8 cellular contexts compared by ENCODE assay signal in the genomic region with DNA sequence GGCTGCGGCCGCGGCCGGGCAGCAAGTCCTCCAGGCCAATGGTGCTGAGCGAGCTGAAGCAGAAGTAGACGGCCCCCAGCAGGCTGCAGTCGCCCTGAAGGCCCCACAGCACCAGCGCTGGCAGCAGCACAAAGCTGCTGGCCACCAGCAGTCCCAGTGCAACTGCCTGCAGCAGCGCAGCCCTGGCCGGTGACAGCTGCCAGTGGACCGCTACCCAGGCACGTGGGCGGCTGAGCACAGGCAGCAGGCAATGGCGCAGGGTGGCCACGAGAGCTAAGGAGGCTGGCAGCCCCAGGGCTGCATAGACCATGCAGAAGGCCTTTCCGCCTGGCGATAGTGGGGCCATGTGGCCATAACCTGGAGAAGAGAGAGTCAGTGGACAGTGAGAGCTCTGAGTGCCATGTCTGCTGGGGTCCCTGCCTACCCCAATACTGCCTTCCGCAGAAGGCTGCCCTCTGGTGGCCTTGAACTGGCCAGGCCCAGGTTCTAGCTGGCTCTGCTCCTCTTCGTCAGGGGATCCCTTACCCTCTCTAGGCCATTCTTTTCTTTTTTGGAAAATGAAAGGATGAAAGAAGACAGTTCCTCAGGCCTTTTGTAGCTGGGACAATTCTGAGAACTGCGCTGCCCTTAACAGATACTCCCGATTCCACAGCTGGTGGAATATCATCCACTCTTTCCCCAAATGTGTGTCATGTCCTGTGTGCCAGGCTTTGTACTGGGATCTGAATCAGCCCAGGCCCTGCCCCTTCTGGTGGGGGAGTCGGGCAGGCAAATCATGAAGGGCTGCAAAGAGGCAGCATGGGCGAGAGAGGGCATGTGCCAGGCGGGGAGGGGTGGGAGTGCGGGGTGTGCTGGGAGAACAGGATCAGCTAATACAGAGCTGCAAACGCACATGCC. TPM values are rescaled to one million over a fixed set of nuclear protein-coding genes. Genes with fewer than 3 reads are reported as not detected.
A peak's percentile ranks its signal among the peaks of the same experiment; 100 is the strongest.
DNase-seq lines count a peak whose midpoint lies in the region; ATAC-seq and TF ChIP-seq lines count a peak whose summit lies in the region.

No MANE protein-coding gene starts in this region.

- peaks cover 79% of the 10 kb centered on the region for H3K4me1 Mint-ChIP-seq in dendritic cell treated with granulocyte-macrophage colony-stimulating factor and Interleukin-4, amounts not matched to agents 40 ng/mL and 50 ng/mL, for 4 days (ENCODE audit: low read depth)

- no peaks in the 10 kb centered on the region for H3K27me3 Mint-ChIP-seq in dendritic cell treated with granulocyte-macrophage colony-stimulating factor and Interleukin-4, amounts not matched to agents 40 ng/mL and 50 ng/mL, for 4 days

- H3K4me1 ChIP-seq in mucosa of descending colon (ENCODE audit: low read depth) = peaks cover 21% of the 10 kb centered on the region

- no peaks in the 10 kb centered on the region for H3K79me2 ChIP-seq in SU-DHL-6 (ENCODE audit: insufficient read depth, low read length)

- ATAC-seq in mucosa of descending colon (no peak), GM19035 (IDR thresholded peaks at IDR 0.05; ENCODE audit: unreplicated experiment) (no peak)

- H3K9me3 Mint-ChIP-seq in dendritic cell treated with granulocyte-macrophage colony-stimulating factor and Interleukin-4, amounts not matched to agents 40 ng/mL and 50 ng/mL, for 4 days = no peaks in the 10 kb centered on the region

- H3K27ac Mint-ChIP-seq in dendritic cell treated with granulocyte-macrophage colony-stimulating factor and Interleukin-4, amounts not matched to agents 40 ng/mL and 50 ng/mL, for 4 days = peak overlapping the region; percentile 68

- no peaks in the 10 kb centered on the region for H3K27me3 ChIP-seq in SU-DHL-6 (ENCODE audit: low read length)

- no peak overlapping the region for H3K9ac ChIP-seq in SU-DHL-6 (ENCODE audit: low read length)

- no peaks in the 10 kb centered on the region for H3K9me3 ChIP-seq in SU-DHL-6 (ENCODE audit: insufficient read depth, low read length)
- no peaks in the 10 kb centered on the region for H3K9me3 ChIP-seq in mucosa of descending colon

- no peak overlapping the region for H2AFZ ChIP-seq in SU-DHL-6 (ENCODE audit: low read depth, low read length, severe bottlenecking)

- H4K20me1 ChIP-seq in SU-DHL-6 (ENCODE audit: low read depth, low read length) = no peaks in the 10 kb centered on the region

- no peak overlapping the region for H3K4me2 ChIP-seq in SU-DHL-6 (ENCODE audit: low read depth, low read length, poor library complexity, severe bottlenecking)

- H3K36me3 Mint-ChIP-seq in dendritic cell treated with granulocyte-macrophage colony-stimulating factor and Interleukin-4, amounts not matched to agents 40 ng/mL and 50 ng/mL, for 4 days (ENCODE audit: low read depth) = peaks cover 93% of the 10 kb centered on the region

- no peak overlapping the region for H3K27ac ChIP-seq in SU-DHL-6 (ENCODE audit: low read depth, low read length)

- intact Hi-C loops in dendritic cell treated with granulocyte-macrophage colony-stimulating factor and Interleukin-4, amounts not matched to agents 40 ng/mL and 50 ng/mL, for 4 days (cut with micrococcal nuclease) = no loop called here
- intact Hi-C loops in mucosa of descending colon (cut with DNase I, micrococcal nuclease) = loop anchor here in 1 of 2 donors (10.0 kb wide), 1 partner anchor 59 kb away; no protein-coding TSS in a partner anchor

- no peak overlapping the region for H3K4me3 ChIP-seq in SU-DHL-6 (ENCODE audit: insufficient read depth, low read length, poor library complexity, severe bottlenecking)
- no peak overlapping the region for H3K4me3 ChIP-seq in mucosa of descending colon

- no peaks in the 10 kb centered on the region for H3F3A ChIP-seq in SU-DHL-6 (ENCODE audit: insufficient read depth)

- peak; percentile 51 to 58 for DNase-seq in stimulated activated CD4-positive, alpha-beta T cell treated with anti-CD3 and anti-CD28 coated beads, Interleukin-2, amount 100 ng/mL, for 24 hours
- DNase-seq in stimulated activated CD4-positive, alpha-beta T cell treated with anti-CD3 and anti-CD28 coated beads, Interleukin-2, amount 100 ng/mL, for 48 hours = no peak
- peak in 2 of 3 donors; percentile 57 to 64 for DNase-seq in mucosa of descending colon
- DNase-seq in A172 (ENCODE audit: low spot score) = no peak
- DNase-seq in NCI-H510A (lab: John Stamatoyannopoulos, UW) = no peak

- H3K36me3 ChIP-seq in SU-DHL-6 (ENCODE audit: low read length) (no peaks in the 10 kb centered on the region), mucosa of descending colon (ENCODE audit: low read depth) (peaks cover 11% of the 10 kb centered on the region)

- peak; percentile 43 for TF ChIP-seq CTCF in SU-DHL-6 (IDR thresholded peaks at IDR 0.05; ENCODE audit: insufficient read depth, low read length, poor library complexity, severe bottlenecking)
- TF ChIP-seq CTCF in mucosa of descending colon (IDR thresholded peaks at IDR 0.05) = no peak

- peak overlapping the region; percentile 5 for H3K4me3 Mint-ChIP-seq in dendritic cell treated with granulocyte-macrophage colony-stimulating factor and Interleukin-4, amounts not matched to agents 40 ng/mL and 50 ng/mL, for 4 days

- no peaks in the 10 kb centered on the region for H3K9me2 ChIP-seq in SU-DHL-6 (replicated peaks; ENCODE audit: insufficient read depth, low read length)

RNA-seq across cellular contexts. Expression of a gene that starts 1.8 kb away (rescaled TPM):
- 1 to 10 TPM in 2 of 3 donors, under 1 TPM in 1; 0.49 to 1.7 (median 1.5) TPM for total RNA-seq in mucosa of descending colon
- total RNA-seq in A172 (2014; rRNA removed; shearing (Covaris generic)) = 0.86 TPM in 1 of 2 replicates, not detected in the other

RNA-seq across cellular contexts. Expression of a gene that starts 17.9 kb away (rescaled TPM):
- total RNA-seq in mucosa of descending colon = 100 to 1,000 TPM in 1 of 3 donors, 10 to 100 TPM in 2; 65.8 to 208 (median 65.9) TPM
- total RNA-seq in A172 (2014; rRNA removed; shearing (Covaris generic)) = 50.1 and 83.3 TPM in 2 replicates

RNA-seq across cellular contexts. Expression of a gene that starts 20.3 kb away (rescaled TPM):
- 100 to 1,000 TPM in 1 of 3 donors, 10 to 100 TPM in 2; 81.6 to 109 (median 95.7) TPM for total RNA-seq in mucosa of descending colon
- 38.2 and 39.2 TPM in 2 replicates for total RNA-seq in A172 (2014; rRNA removed; shearing (Covaris generic))

RNA-seq across cellular contexts. Expression of a gene that starts 21.4 kb away (rescaled TPM):
- 10 to 100 TPM; 26.4 to 61.2 (median 28.5) TPM for total RNA-seq in mucosa of descending colon
- total RNA-seq in A172 (2014; rRNA removed; shearing (Covaris generic)) = 39.2 and 62.8 TPM in 2 replicates

RNA-seq across cellular contexts. Expression of a gene that starts 21.8 kb away (rescaled TPM):
- 10 to 100 TPM; 42.5 to 53.4 (median 47.5) TPM for total RNA-seq in mucosa of descending colon
- total RNA-seq in A172 (2014; rRNA removed; shearing (Covaris generic)) = 19.6 and 20.1 TPM in 2 replicates

Comparison
In these comparisons a context has a peak if more than half of its experiments do, and no peak if none do; other contexts are left out.
1. DNase-seq: peak in stimulated activated CD4-positive, alpha-beta T cell treated with anti-CD3 and anti-CD28 coated beads, Interleukin-2, amount 100 ng/mL, for 24 hours (2 of 2) and mucosa of descending colon (2 of 3); none in stimulated activated CD4-positive, alpha-beta T cell treated with anti-CD3 and anti-CD28 coated beads, Interleukin-2, amount 100 ng/mL, for 48 hours (0 of 2), A172 (single experiment) and NCI-H510A (single experiment).